ENCODE assay signal across 9 cellular contexts in the genomic region with DNA sequence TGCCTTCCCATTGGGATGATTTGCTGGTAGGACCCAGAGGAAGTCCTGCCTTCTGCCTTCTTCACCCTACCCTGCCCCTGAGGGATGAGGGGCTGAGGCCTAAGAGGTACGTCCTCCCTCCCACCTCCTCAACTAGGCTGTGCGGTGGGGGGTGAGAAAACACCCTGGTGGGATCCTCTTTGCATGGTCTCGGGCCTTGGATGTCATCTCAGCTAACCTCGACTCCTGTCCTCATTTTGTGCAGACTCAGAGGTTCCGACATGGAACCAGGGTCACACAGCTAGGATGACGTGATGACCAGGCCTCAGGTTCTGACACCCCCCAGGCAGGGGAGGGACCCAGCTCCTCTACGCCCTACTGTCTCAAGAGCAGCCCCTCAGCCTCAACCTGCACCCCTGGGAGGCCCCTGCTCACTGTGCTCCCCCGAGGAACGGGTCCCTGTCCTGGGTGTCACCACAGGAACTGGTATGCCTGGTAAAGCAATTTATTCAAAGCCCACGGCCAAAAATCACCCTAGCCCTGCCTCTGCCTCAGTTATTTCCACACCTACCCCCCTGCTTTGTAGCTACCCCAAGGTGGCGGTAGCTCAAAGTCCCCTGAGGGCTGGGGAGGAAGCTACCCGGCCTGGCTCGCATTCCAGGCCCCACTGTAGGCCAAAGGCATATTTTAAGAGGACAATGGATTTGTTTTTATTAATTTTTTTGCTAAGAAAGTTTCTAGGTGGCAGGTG. TPM values are rescaled to one million over a fixed set of nuclear protein-coding genes. Genes with fewer than 3 reads are reported as not detected.
DNase-seq lines count a peak whose midpoint lies in the region; ATAC-seq and TF ChIP-seq lines count a peak whose summit lies in the region.
"Had no signal": no experiment of that assay in that cellular context is flagged by ENCODE, and none has a peak within 500 bp of the region (broad histone marks: within the 10 kb centered on the region; RNA-seq: fewer than 3 reads in every experiment).

No MANE protein-coding gene starts in this region.

- DNase-seq in activated CD4-positive, alpha-beta T cell treated with anti-CD3 and anti-CD28 coated beads for 36 hours, result no peak
- DNase-seq in activated CD4-positive, alpha-beta T cell treated with anti-CD3 and anti-CD28 coated beads, Interleukin-2, amount 50 U/mL, for 4 hours, result no peak
- DNase-seq in astrocyte of the spinal cord (ENCODE audit: low read depth, low spot score), result no peak
- DNase-seq in lower lobe of right lung, result no peak
- no peak for DNase-seq in thoracic aorta (ENCODE audit: low spot score)
- DNase-seq in activated CD4-positive, CD25-positive, alpha-beta regulatory T cell (lab: John Stamatoyannopoulos, UW), result no peak
- no peak for DNase-seq in stimulated activated CD4-positive, alpha-beta T cell treated with anti-CD3 and anti-CD28 coated beads, Interleukin-1b, Interleukin-23, amount 100 ng/mL, for 48 hours
- DNase-seq: NCI-H1417 treated with DMSO at 0.1 percent for 48 hours had no signal

- no peaks in the 10 kb centered on the region for H3K9me3 Mint-ChIP-seq in activated CD4-positive, alpha-beta T cell treated with anti-CD3 and anti-CD28 coated beads for 36 hours (ENCODE audit: low read depth)

- CTCF ChIA-PET in activated CD4-positive, alpha-beta T cell treated with anti-CD3 and anti-CD28 coated beads for 36 hours (lab: Charles Lee), result interaction anchor here (0.6 to 4.1 kb wide), 31 partner anchors 10 to 188 kb away, joined by 3 to 22 read pairs (median 4); a partner anchor contains a TSS

- H3K4me3 ChIP-seq in astrocyte of the spinal cord (ENCODE audit: low read depth, low read length) (no peak overlapping the region), lower lobe of right lung (no peak overlapping the region), thoracic aorta (no peak overlapping the region)

- no peaks in the 10 kb centered on the region for H3K27me3 ChIP-seq in lower lobe of right lung (ENCODE audit: low read depth)
- H3K27me3 ChIP-seq in thoracic aorta (replicated peaks; ENCODE audit: insufficient read depth), result no peaks in the 10 kb centered on the region

- no peak overlapping the region for H3K4me3 Mint-ChIP-seq in activated CD4-positive, alpha-beta T cell treated with anti-CD3 and anti-CD28 coated beads for 36 hours

- in situ Hi-C loops in astrocyte of the spinal cord (cut with HindIII; ENCODE audit: low sequenced_read_pairs), result no loop called here

- intact Hi-C loops in activated CD4-positive, alpha-beta T cell treated with anti-CD3 and anti-CD28 coated beads for 36 hours (cut with DNase I, micrococcal nuclease), result loop anchor here (1.0 to 5.0 kb wide), 5 partner anchors 29 to 73 kb away; a partner anchor contains a TSS
- intact Hi-C loops in lower lobe of right lung (cut with DNase I), result no loop called here

- H3K4me1 Mint-ChIP-seq in activated CD4-positive, alpha-beta T cell treated with anti-CD3 and anti-CD28 coated beads for 36 hours, result peaks cover 16% of the 10 kb centered on the region

- H3K9me3 ChIP-seq in lower lobe of right lung (no peaks in the 10 kb centered on the region), thoracic aorta (no peaks in the 10 kb centered on the region)

- H3K4me1 ChIP-seq in lower lobe of right lung, result peaks cover 20% of the 10 kb centered on the region
- H3K4me1 ChIP-seq in thoracic aorta (ENCODE audit: control insufficient read depth in 1 of 2, low read depth in 2 of 2), result peaks cover 10 to 29% of the 10 kb centered on the region in 2 donors

- H3K27ac Mint-ChIP-seq in activated CD4-positive, alpha-beta T cell treated with anti-CD3 and anti-CD28 coated beads for 36 hours, result peak overlapping the region; percentile 67

- ATAC-seq in activated CD4-positive, alpha-beta T cell treated with anti-CD3 and anti-CD28 coated beads for 36 hours, result no peak
- ATAC-seq in lower lobe of right lung, result no peak
- ATAC-seq in thoracic aorta (ENCODE audit: insufficient number of reproducible peaks, low FRiP score, low read depth), result no peak
- no peak for ATAC-seq in HG02623 (IDR thresholded peaks at IDR 0.05; ENCODE audit: unreplicated experiment)

- H3K36me3 Mint-ChIP-seq in activated CD4-positive, alpha-beta T cell treated with anti-CD3 and anti-CD28 coated beads for 36 hours (ENCODE audit: low read depth), result peaks cover 12% of the 10 kb centered on the region

- peak overlapping the region; percentile 71 for H3K27ac ChIP-seq in lower lobe of right lung
- H3K27ac ChIP-seq in thoracic aorta, result peak overlapping the region; percentile 82 to 86

- H3K36me3 ChIP-seq in lower lobe of right lung, result peaks cover 89% of the 10 kb centered on the region
- H3K36me3 ChIP-seq in thoracic aorta, result peaks cover 21% of the 10 kb centered on the region

- POLR2A ChIA-PET in activated CD4-positive, alpha-beta T cell treated with anti-CD3 and anti-CD28 coated beads for 36 hours (lab: Charles Lee), result interaction anchor here (0.6 to 1.7 kb wide), 5 partner anchors 8 to 52 kb away, joined by 3 to 4 read pairs (median 3); a partner anchor contains a TSS

- no peaks in the 10 kb centered on the region for H3K27me3 Mint-ChIP-seq in activated CD4-positive, alpha-beta T cell treated with anti-CD3 and anti-CD28 coated beads for 36 hours

- TF ChIP-seq CTCF in astrocyte of the spinal cord (IDR thresholded peaks at IDR 0.05; ENCODE audit: low read depth, low read length) (peak; percentile 4), lower lobe of right lung (IDR thresholded peaks at IDR 0.05) (no peak), thoracic aorta (IDR thresholded peaks at IDR 0.05) (no peak)

RNA-seq across cellular contexts. Expression of a gene that starts 17.5 kb away (rescaled TPM):
- total RNA-seq in activated CD4-positive, alpha-beta T cell treated with anti-CD3 and anti-CD28 coated beads for 36 hours, result 100 to 1,000 TPM; 106 to 133 TPM
- total RNA-seq in lower lobe of right lung, result 118 TPM
- 10 to 100 TPM; 13.5 to 36.0 TPM for total RNA-seq in thoracic aorta

RNA-seq across cellular contexts. Expression of a gene that starts 28.4 kb away (rescaled TPM):
- total RNA-seq in activated CD4-positive, alpha-beta T cell treated with anti-CD3 and anti-CD28 coated beads for 36 hours, result 10 to 100 TPM; 68.7 to 74.1 TPM
- 145 TPM for total RNA-seq in lower lobe of right lung
- total RNA-seq in thoracic aorta, result 10 to 100 TPM; 55.8 to 83.1 TPM

RNA-seq across cellular contexts. Expression of a gene that starts 42.1 kb away (rescaled TPM):
- 10 to 100 TPM; 24.5 to 33.7 TPM for total RNA-seq in activated CD4-positive, alpha-beta T cell treated with anti-CD3 and anti-CD28 coated beads for 36 hours
- total RNA-seq in lower lobe of right lung (31.1 TPM), thoracic aorta (10 to 100 TPM; 31.0 to 51.7 TPM)

RNA-seq across cellular contexts. Expression of a gene that starts 51.7 kb away (rescaled TPM):
- 10 to 100 TPM; 13.4 to 19.9 TPM for total RNA-seq in activated CD4-positive, alpha-beta T cell treated with anti-CD3 and anti-CD28 coated beads for 36 hours
- total RNA-seq in lower lobe of right lung (21.0 TPM), thoracic aorta (10 to 100 TPM; 58.9 to 94.0 TPM)
